1 cellular context compared by ENCODE assay signal in the genomic region with DNA sequence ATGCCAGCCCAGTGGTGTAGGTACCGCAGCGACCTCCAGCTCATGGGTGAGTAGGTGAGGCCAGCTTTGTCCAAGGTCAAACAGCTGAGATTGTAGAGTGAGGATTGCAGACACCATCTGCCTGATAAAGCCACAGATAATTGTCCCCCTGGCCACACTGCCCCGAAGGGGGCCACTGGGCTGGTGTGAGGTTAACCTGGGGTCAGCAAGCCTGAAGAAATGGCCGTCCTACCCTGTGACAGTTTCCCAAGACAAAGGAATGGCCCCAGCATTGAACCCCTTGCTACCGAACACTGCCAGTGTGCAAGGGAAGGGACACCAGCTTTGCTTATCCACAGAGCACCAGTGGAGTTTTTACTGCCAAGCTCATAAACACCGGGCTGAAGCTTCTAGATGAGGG.
TF ChIP-seq lines count a peak whose summit lies in the region.

No MANE protein-coding gene starts in this region.

TF ChIP-seq in HepG2, 621 proteins besides CTCF, POLR2A, EP300 and RAD21:
- TF ChIP-seq ZNF501 (CRISPR knock-in tag; IDR thresholded peaks at IDR 0.05), result 0 out of 2 replicates have a peak, but pooled peaks have one; percentile 10
- no peak for TF ChIP-seq POLR2AphosphoS5 (IDR thresholded peaks at IDR 0.05; ENCODE audit: low read depth, low read length)
